Comparison of ENCODE assay signal across 10 cellular contexts in genomic region chr21:36699546-36700294, GRCh38. TPM values are rescaled to one million over a fixed set of nuclear protein-coding genes. Genes with fewer than 3 reads are reported as not detected.
A peak's percentile ranks its signal among the peaks of the same experiment; 100 is the strongest.
DNase-seq lines count a peak whose midpoint lies in the region; ATAC-seq, FAIRE-seq and TF ChIP-seq lines count a peak whose summit lies in the region.
"Had no signal": no experiment of that assay in that cellular context is flagged by ENCODE, and none has a peak within 500 bp of the region (broad histone marks: within the 10 kb centered on the region; RNA-seq: fewer than 3 reads in every experiment).

No MANE protein-coding gene starts in this region.

- no peak for DNase-seq in activated naive CD4-positive, alpha-beta T cell treated with anti-CD3 and anti-CD28 coated beads, Interleukin-2, amount 10 ng/mL, durations not matched to agents 7 days and 5 days
- no peak for DNase-seq in activated naive CD4-positive, alpha-beta T cell treated with anti-CD3 and anti-CD28 coated beads, Interleukin-2, amount 50 U/mL, for 16 hours
- DNase-seq in activated CD4-positive, alpha-beta memory T cell treated with anti-CD3 and anti-CD28 coated beads for 36 hours: no peak
- DNase-seq in left kidney (ENCODE audit: low read depth, low spot score) (peak; percentile 44), type B pancreatic cell (ENCODE audit: extremely low spot score, unreplicated experiment) (no peak), RCC 7860 (ENCODE audit: low spot score) (no peak), NCI-H1694 (lab: John Stamatoyannopoulos, UW) (no peak)

- ATAC-seq in HG03342 (IDR thresholded peaks at IDR 0.05; ENCODE audit: unreplicated experiment): no peak

- peak overlapping the region; percentile 43 for H3K4me3 Mint-ChIP-seq in activated naive CD4-positive, alpha-beta T cell treated with anti-CD3 and anti-CD28 coated beads, Interleukin-2, amount 10 ng/mL, durations not matched to agents 7 days and 5 days
- peak overlapping the region; percentile 52 for H3K4me3 Mint-ChIP-seq in activated CD4-positive, alpha-beta memory T cell treated with anti-CD3 and anti-CD28 coated beads for 36 hours
- H3K4me3 Mint-ChIP-seq in type B pancreatic cell: peak overlapping the region; percentile 82

- H3K27me3 Mint-ChIP-seq in activated naive CD4-positive, alpha-beta T cell treated with anti-CD3 and anti-CD28 coated beads, Interleukin-2, amount 10 ng/mL, durations not matched to agents 7 days and 5 days: peaks cover 100% of the 10 kb centered on the region
- H3K27me3 Mint-ChIP-seq in activated CD4-positive, alpha-beta memory T cell treated with anti-CD3 and anti-CD28 coated beads for 36 hours: peaks cover 67% of the 10 kb centered on the region
- peaks cover 85% of the 10 kb centered on the region for H3K27me3 Mint-ChIP-seq in type B pancreatic cell

- H3K9me3 Mint-ChIP-seq in activated naive CD4-positive, alpha-beta T cell treated with anti-CD3 and anti-CD28 coated beads, Interleukin-2, amount 10 ng/mL, durations not matched to agents 7 days and 5 days: no peaks in the 10 kb centered on the region
- no peaks in the 10 kb centered on the region for H3K9me3 Mint-ChIP-seq in activated CD4-positive, alpha-beta memory T cell treated with anti-CD3 and anti-CD28 coated beads for 36 hours
- H3K9me3 Mint-ChIP-seq in type B pancreatic cell: no peaks in the 10 kb centered on the region

- intact Hi-C loops in activated CD4-positive, alpha-beta memory T cell treated with anti-CD3 and anti-CD28 coated beads for 36 hours (cut with micrococcal nuclease): loop anchor here (5.0 kb wide), 1 partner anchor 228 kb away; no protein-coding TSS in a partner anchor

- no peak for TF ChIP-seq CTCF in type B pancreatic cell (conservative IDR thresholded peaks at IDR 0.05)

- no peak for FAIRE-seq in RCC 7860 (lab: Jason Lieb, UNC)

- peaks cover 19% of the 10 kb centered on the region for H3K4me1 Mint-ChIP-seq in activated naive CD4-positive, alpha-beta T cell treated with anti-CD3 and anti-CD28 coated beads, Interleukin-2, amount 10 ng/mL, durations not matched to agents 7 days and 5 days
- peaks cover 19% of the 10 kb centered on the region for H3K4me1 Mint-ChIP-seq in activated CD4-positive, alpha-beta memory T cell treated with anti-CD3 and anti-CD28 coated beads for 36 hours (ENCODE audit: low read depth)
- H3K4me1 Mint-ChIP-seq in type B pancreatic cell (ENCODE audit: unreplicated experiment): peaks cover 15% of the 10 kb centered on the region

- H3K27ac Mint-ChIP-seq in activated naive CD4-positive, alpha-beta T cell treated with anti-CD3 and anti-CD28 coated beads, Interleukin-2, amount 10 ng/mL, durations not matched to agents 7 days and 5 days: peak overlapping the region; percentile 76
- H3K27ac Mint-ChIP-seq in activated CD4-positive, alpha-beta memory T cell treated with anti-CD3 and anti-CD28 coated beads for 36 hours: no peak overlapping the region
- H3K27ac Mint-ChIP-seq in type B pancreatic cell: no peak overlapping the region

- peaks cover 3% of the 10 kb centered on the region for H3K36me3 Mint-ChIP-seq in activated naive CD4-positive, alpha-beta T cell treated with anti-CD3 and anti-CD28 coated beads, Interleukin-2, amount 10 ng/mL, durations not matched to agents 7 days and 5 days
- H3K36me3 Mint-ChIP-seq in activated CD4-positive, alpha-beta memory T cell treated with anti-CD3 and anti-CD28 coated beads for 36 hours: peaks cover 1% of the 10 kb centered on the region
- peaks cover 5% of the 10 kb centered on the region for H3K36me3 Mint-ChIP-seq in type B pancreatic cell

- POLR2A ChIA-PET in activated CD4-positive, alpha-beta memory T cell treated with anti-CD3 and anti-CD28 coated beads for 36 hours (lab: Charles Lee): no interaction called here

- CTCF ChIA-PET in activated naive CD4-positive, alpha-beta T cell treated with anti-CD3 and anti-CD28 coated beads, Interleukin-2, amount 10 ng/mL, durations not matched to agents 7 days and 5 days (lab: Charles Lee): no interaction called here
- CTCF ChIA-PET in activated CD4-positive, alpha-beta memory T cell treated with anti-CD3 and anti-CD28 coated beads for 36 hours (lab: Charles Lee): no interaction called here

RNA-seq across cellular contexts. Expression of gene SIM2, which starts 0.8 kb away (rescaled TPM):
- 1 to 10 TPM; 1.8 to 2.2 TPM for total RNA-seq in activated CD4-positive, alpha-beta memory T cell treated with anti-CD3 and anti-CD28 coated beads for 36 hours
- total RNA-seq in type B pancreatic cell (ENCODE audit: low replicate concordance): 0.50 and 14.8 TPM in 2 replicates
- total RNA-seq: mucosa of descending colon, subcutaneous adipose tissue had no signal
